1 cellular context compared by ENCODE assay signal in the genomic region with DNA sequence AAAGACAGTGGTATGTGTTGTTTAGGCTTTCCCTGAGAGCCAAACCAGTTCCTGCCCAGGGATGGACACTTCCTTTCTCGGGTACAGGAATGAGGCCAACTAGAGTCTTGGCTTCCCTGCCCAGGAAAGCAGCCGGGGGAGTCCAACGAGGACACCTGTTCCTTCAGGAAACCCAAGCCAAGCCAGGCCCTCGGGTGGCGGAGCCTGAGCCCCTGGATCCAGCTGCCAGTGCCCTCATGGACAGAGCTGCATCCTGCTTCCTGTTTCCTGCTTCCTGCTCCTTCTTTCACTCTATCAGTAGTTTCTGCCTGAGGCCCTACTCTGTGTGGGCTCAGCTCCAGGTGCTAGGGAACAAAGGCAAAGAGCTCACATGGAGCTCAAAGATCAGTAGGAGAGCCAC.
TF ChIP-seq lines count a peak whose summit lies in the region.

No MANE protein-coding gene starts in this region.

TF ChIP-seq in A549, 52 proteins besides CTCF, POLR2A, EP300 and RAD21 (continued from another document):
- TF ChIP-seq, protein P1, sequence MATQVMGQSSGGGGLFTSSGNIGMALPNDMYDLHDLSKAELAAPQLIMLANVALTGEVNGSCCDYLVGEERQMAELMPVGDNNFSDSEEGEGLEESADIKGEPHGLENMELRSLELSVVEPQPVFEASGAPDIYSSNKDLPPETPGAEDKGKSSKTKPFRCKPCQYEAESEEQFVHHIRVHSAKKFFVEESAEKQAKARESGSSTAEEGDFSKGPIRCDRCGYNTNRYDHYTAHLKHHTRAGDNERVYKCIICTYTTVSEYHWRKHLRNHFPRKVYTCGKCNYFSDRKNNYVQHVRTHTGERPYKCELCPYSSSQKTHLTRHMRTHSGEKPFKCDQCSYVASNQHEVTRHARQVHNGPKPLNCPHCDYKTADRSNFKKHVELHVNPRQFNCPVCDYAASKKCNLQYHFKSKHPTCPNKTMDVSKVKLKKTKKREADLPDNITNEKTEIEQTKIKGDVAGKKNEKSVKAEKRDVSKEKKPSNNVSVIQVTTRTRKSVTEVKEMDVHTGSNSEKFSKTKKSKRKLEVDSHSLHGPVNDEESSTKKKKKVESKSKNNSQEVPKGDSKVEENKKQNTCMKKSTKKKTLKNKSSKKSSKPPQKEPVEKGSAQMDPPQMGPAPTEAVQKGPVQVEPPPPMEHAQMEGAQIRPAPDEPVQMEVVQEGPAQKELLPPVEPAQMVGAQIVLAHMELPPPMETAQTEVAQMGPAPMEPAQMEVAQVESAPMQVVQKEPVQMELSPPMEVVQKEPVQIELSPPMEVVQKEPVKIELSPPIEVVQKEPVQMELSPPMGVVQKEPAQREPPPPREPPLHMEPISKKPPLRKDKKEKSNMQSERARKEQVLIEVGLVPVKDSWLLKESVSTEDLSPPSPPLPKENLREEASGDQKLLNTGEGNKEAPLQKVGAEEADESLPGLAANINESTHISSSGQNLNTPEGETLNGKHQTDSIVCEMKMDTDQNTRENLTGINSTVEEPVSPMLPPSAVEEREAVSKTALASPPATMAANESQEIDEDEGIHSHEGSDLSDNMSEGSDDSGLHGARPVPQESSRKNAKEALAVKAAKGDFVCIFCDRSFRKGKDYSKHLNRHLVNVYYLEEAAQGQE (IDR thresholded peaks at IDR 0.05): no peak
- TF ChIP-seq HDAC2 (IDR thresholded peaks at IDR 0.05): no peak
- no peak for TF ChIP-seq HOXB5 (CRISPR knock-in tag; IDR thresholded peaks at IDR 0.05)
- TF ChIP-seq SMC3 (IDR thresholded peaks at IDR 0.05): no peak
